Comparison of ENCODE assay signal across 9 cellular contexts in the genomic region with DNA sequence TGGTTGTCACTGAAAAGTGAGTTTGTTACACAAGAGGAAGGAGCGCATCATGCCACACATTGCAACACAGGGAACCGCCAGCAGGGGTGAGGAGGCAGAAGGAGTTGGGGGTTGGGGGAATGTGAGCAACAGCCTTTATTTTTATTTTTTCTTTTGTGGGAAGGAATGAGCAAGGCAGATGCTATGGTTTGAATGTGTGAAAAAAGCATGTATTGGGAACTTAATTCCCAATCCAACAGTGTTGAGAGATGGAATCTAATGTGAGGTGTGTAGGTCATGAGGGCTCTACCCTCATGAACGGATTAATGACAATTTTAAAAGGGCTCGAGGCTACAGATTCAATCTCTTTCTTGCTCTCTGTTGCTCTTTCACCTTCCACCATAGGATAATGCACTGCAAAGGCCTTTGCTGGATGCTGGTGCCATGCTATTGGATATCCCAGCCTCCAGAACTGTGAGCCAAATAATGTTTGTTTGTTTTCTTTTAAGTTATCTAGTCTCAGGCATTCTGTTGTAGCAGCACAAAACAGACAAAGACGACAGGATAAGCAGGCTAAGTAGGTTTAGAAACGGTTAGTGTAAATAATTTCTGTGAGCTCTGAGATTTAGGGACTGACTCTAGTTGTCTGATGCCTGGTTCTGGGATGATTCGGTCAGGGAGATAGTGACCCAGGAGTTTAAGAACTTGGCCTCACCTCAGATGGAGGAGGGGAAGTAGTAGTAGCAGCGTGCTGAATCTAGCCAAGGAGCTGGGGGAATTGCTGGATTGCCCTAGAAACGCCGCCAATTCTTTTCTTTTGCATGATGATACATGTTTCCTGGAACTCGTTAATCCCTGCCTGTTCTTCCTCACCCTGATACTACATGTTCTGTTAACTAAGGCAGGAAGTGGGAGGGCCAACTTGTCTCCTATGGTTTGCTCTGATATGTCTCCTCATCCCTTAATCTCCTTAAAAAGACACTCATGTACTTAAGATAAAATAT.
DNase-seq lines count a peak whose midpoint lies in the region; ATAC-seq and TF ChIP-seq lines count a peak whose summit lies in the region.
"Had no signal": no experiment of that assay in that cellular context is flagged by ENCODE, and none has a peak within 500 bp of the region (broad histone marks: within the 10 kb centered on the region; RNA-seq: fewer than 3 reads in every experiment).

No MANE protein-coding gene starts in this region.

- no peak for TF ChIP-seq EP300 in Ishikawa (IDR thresholded peaks at IDR 0.05; ENCODE audit: borderline replicate concordance)

- ATAC-seq in body of pancreas (peak; percentile 35), HG03460 (IDR thresholded peaks at IDR 0.05; ENCODE audit: unreplicated experiment) (no peak), GM21825 (IDR thresholded peaks at IDR 0.05; ENCODE audit: unreplicated experiment) (no peak), HG03354 (IDR thresholded peaks at IDR 0.05; ENCODE audit: poor library complexity, severe bottlenecking, unreplicated experiment) (no peak)
- no peak for ATAC-seq in activated CD8-positive, alpha-beta memory T cell treated with anti-CD3 and anti-CD28 coated beads, Interleukin-2, amount 10 ng/mL, durations not matched to agents 7 days and 5 days

- CTCF ChIA-PET in activated CD8-positive, alpha-beta memory T cell treated with anti-CD3 and anti-CD28 coated beads, Interleukin-2, amount 10 ng/mL, durations not matched to agents 7 days and 5 days (lab: Charles Lee) = no interaction called here

- H3K4me1 Mint-ChIP-seq in nephron = peaks cover 31% of the 10 kb centered on the region
- no peaks in the 10 kb centered on the region for H3K4me1 Mint-ChIP-seq in activated CD8-positive, alpha-beta memory T cell treated with anti-CD3 and anti-CD28 coated beads, Interleukin-2, amount 10 ng/mL, durations not matched to agents 7 days and 5 days
- H3K4me1 Mint-ChIP-seq: activated CD4-positive, alpha-beta T cell treated with anti-CD3 and anti-CD28 coated beads, Interleukin-2, amount 10 ng/mL, durations not matched to agents 24 days and 14 days had no signal

- TF ChIP-seq POLR2A in body of pancreas (IDR thresholded peaks at IDR 0.05) = no peak

- H3K4me3 ChIP-seq in body of pancreas = no peak overlapping the region

- peak; percentile 26 for DNase-seq in GF-D8 (lab: John Stamatoyannopoulos, UW)
- DNase-seq in body of pancreas = peak in 3 of 4 donors; percentile 4 to 20 (median 14)
- no peak for DNase-seq in activated CD8-positive, alpha-beta memory T cell treated with anti-CD3 and anti-CD28 coated beads, Interleukin-2, amount 10 ng/mL, durations not matched to agents 7 days and 5 days
- DNase-seq: activated CD4-positive, alpha-beta T cell treated with anti-CD3 and anti-CD28 coated beads, Interleukin-2, amount 10 ng/mL, durations not matched to agents 24 days and 14 days had no signal

- H3K27ac ChIP-seq in body of pancreas = no peak overlapping the region

- H3K36me3 ChIP-seq in body of pancreas (replicated peaks in 1 of 2; ENCODE audit: insufficient read depth in 1 of 2, low read depth in 2 of 2) = no peaks in the 10 kb centered on the region

- peak overlapping the region; percentile 93 to 97 (median 95) for H3K27ac Mint-ChIP-seq in nephron
- H3K27ac Mint-ChIP-seq in activated CD8-positive, alpha-beta memory T cell treated with anti-CD3 and anti-CD28 coated beads, Interleukin-2, amount 10 ng/mL, durations not matched to agents 7 days and 5 days = no peak overlapping the region
- H3K27ac Mint-ChIP-seq: activated CD4-positive, alpha-beta T cell treated with anti-CD3 and anti-CD28 coated beads, Interleukin-2, amount 10 ng/mL, durations not matched to agents 24 days and 14 days had no signal

- TF ChIP-seq RAD21 in Ishikawa (IDR thresholded peaks at IDR 0.05; ENCODE audit: low read depth) = no peak

- peaks cover 3% of the 10 kb centered on the region for H3K9me3 Mint-ChIP-seq in nephron
- H3K9me3 Mint-ChIP-seq in activated CD8-positive, alpha-beta memory T cell treated with anti-CD3 and anti-CD28 coated beads, Interleukin-2, amount 10 ng/mL, durations not matched to agents 7 days and 5 days (ENCODE audit: low read depth) = no peaks in the 10 kb centered on the region
- H3K9me3 Mint-ChIP-seq: activated CD4-positive, alpha-beta T cell treated with anti-CD3 and anti-CD28 coated beads, Interleukin-2, amount 10 ng/mL, durations not matched to agents 24 days and 14 days had no signal

- no peaks in the 10 kb centered on the region for H3K27me3 Mint-ChIP-seq in nephron (ENCODE audit: low read depth)
- H3K27me3 Mint-ChIP-seq in activated CD8-positive, alpha-beta memory T cell treated with anti-CD3 and anti-CD28 coated beads, Interleukin-2, amount 10 ng/mL, durations not matched to agents 7 days and 5 days = no peaks in the 10 kb centered on the region
- H3K27me3 Mint-ChIP-seq: activated CD4-positive, alpha-beta T cell treated with anti-CD3 and anti-CD28 coated beads, Interleukin-2, amount 10 ng/mL, durations not matched to agents 24 days and 14 days had no signal

- H3K9me3 ChIP-seq in body of pancreas = no peaks in the 10 kb centered on the region

- H3K27me3 ChIP-seq in body of pancreas = no peaks in the 10 kb centered on the region

- H3K36me3 Mint-ChIP-seq in nephron (ENCODE audit: low read depth) = no peaks in the 10 kb centered on the region
- H3K36me3 Mint-ChIP-seq in activated CD8-positive, alpha-beta memory T cell treated with anti-CD3 and anti-CD28 coated beads, Interleukin-2, amount 10 ng/mL, durations not matched to agents 7 days and 5 days = no peaks in the 10 kb centered on the region

- H3K4me3 Mint-ChIP-seq in nephron = peak overlapping the region in 1 of 3 experiments; percentile 24
- no peak overlapping the region for H3K4me3 Mint-ChIP-seq in activated CD8-positive, alpha-beta memory T cell treated with anti-CD3 and anti-CD28 coated beads, Interleukin-2, amount 10 ng/mL, durations not matched to agents 7 days and 5 days
- H3K4me3 Mint-ChIP-seq: activated CD4-positive, alpha-beta T cell treated with anti-CD3 and anti-CD28 coated beads, Interleukin-2, amount 10 ng/mL, durations not matched to agents 24 days and 14 days had no signal

- WGBS in body of pancreas, 2 donors = 42 to 49% methylated on average over 11 of the region's 11 CpGs

- H3K4me1 ChIP-seq in body of pancreas = no peaks in the 10 kb centered on the region

- intact Hi-C loops in body of pancreas (cut with DNase I) = no loop called here

- TF ChIP-seq CTCF in body of pancreas (IDR thresholded peaks at IDR 0.05) (no peak), nephron (IDR thresholded peaks at IDR 0.05; ENCODE audit: unreplicated experiment in 3 of 3) (peak in 1 of 3 experiments; percentile 24)

TF ChIP-seq in Ishikawa, 13 proteins besides CTCF, POLR2A, EP300 and RAD21:
- no peak for TF ChIP-seq FOXM1 (IDR thresholded peaks at IDR 0.05; ENCODE audit: borderline replicate concordance, low read depth)
- TF ChIP-seq NFIC (IDR thresholded peaks at IDR 0.05) = no peak
- TF ChIP-seq ZBTB7A (IDR thresholded peaks at IDR 0.05; ENCODE audit: low read depth) = no peak
- TF ChIP-seq, protein P1, sequence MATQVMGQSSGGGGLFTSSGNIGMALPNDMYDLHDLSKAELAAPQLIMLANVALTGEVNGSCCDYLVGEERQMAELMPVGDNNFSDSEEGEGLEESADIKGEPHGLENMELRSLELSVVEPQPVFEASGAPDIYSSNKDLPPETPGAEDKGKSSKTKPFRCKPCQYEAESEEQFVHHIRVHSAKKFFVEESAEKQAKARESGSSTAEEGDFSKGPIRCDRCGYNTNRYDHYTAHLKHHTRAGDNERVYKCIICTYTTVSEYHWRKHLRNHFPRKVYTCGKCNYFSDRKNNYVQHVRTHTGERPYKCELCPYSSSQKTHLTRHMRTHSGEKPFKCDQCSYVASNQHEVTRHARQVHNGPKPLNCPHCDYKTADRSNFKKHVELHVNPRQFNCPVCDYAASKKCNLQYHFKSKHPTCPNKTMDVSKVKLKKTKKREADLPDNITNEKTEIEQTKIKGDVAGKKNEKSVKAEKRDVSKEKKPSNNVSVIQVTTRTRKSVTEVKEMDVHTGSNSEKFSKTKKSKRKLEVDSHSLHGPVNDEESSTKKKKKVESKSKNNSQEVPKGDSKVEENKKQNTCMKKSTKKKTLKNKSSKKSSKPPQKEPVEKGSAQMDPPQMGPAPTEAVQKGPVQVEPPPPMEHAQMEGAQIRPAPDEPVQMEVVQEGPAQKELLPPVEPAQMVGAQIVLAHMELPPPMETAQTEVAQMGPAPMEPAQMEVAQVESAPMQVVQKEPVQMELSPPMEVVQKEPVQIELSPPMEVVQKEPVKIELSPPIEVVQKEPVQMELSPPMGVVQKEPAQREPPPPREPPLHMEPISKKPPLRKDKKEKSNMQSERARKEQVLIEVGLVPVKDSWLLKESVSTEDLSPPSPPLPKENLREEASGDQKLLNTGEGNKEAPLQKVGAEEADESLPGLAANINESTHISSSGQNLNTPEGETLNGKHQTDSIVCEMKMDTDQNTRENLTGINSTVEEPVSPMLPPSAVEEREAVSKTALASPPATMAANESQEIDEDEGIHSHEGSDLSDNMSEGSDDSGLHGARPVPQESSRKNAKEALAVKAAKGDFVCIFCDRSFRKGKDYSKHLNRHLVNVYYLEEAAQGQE (IDR thresholded peaks at IDR 0.05; ENCODE audit: low read depth) = no peak
- TF ChIP-seq, protein P2, sequence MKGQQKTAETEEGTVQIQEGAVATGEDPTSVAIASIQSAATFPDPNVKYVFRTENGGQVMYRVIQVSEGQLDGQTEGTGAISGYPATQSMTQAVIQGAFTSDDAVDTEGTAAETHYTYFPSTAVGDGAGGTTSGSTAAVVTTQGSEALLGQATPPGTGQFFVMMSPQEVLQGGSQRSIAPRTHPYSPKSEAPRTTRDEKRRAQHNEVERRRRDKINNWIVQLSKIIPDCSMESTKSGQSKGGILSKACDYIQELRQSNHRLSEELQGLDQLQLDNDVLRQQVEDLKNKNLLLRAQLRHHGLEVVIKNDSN (IDR thresholded peaks at IDR 0.05) = no peak
- TF ChIP-seq CREB1 (IDR thresholded peaks at IDR 0.05; ENCODE audit: low read depth) = no peak
- TF ChIP-seq, protein P3, sequence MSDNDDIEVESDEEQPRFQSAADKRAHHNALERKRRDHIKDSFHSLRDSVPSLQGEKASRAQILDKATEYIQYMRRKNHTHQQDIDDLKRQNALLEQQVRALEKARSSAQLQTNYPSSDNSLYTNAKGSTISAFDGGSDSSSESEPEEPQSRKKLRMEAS (IDR thresholded peaks at IDR 0.05) = no peak
- 0 out of 2 replicates have a peak, but pooled peaks have one; percentile 29 for TF ChIP-seq CEBPB (IDR thresholded peaks at IDR 0.05)
